In the genomic region with DNA sequence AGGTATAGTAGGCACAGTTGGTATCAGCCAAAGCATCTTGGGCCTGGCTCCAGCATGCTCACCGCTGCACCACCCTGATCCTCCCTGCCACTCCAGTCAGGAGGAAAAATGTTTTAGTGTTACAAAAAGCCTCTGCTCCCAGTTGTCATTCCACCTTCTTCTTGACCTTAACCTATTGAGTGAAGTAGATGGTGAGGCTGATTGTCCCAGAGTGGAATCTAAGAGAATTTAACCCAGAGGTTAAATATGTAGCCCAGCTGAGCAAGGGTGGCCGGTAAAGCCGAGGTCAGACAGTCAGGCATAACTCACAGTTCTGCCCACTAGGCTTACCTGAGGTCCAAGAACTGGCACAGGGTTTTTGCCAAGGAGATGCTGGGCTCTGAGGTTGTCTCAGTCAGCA, we compare ENCODE assay signal across 17 cellular contexts. TPM values are rescaled to one million over a fixed set of nuclear protein-coding genes. Genes with fewer than 3 reads are reported as not detected.
A peak's percentile ranks its signal among the peaks of the same experiment; 100 is the strongest.
DNase-seq lines count a peak whose midpoint lies in the region; ATAC-seq and TF ChIP-seq lines count a peak whose summit lies in the region.
"Had no signal": no experiment of that assay in that cellular context is flagged by ENCODE, and none has a peak within 500 bp of the region (broad histone marks: within the 10 kb centered on the region; RNA-seq: fewer than 3 reads in every experiment).

No MANE protein-coding gene starts in this region.

- peak overlapping the region; percentile 51 for H3K4me3 Mint-ChIP-seq in activated naive CD4-positive, alpha-beta T cell treated with anti-CD3 and anti-CD28 coated beads for 36 hours
- H3K4me3 Mint-ChIP-seq in activated naive CD8-positive, alpha-beta T cell treated with anti-CD3 and anti-CD28 coated beads, Interleukin-2, amount 10 ng/mL, durations not matched to agents 7 days and 5 days, result peak overlapping the region; percentile 77
- peak overlapping the region; percentile 63 for H3K4me3 Mint-ChIP-seq in stimulated activated effector memory CD8-positive, alpha-beta T cell treated with anti-CD3 and anti-CD28 coated beads, Interleukin-12 subunit alpha, Interleukin-12 subunit beta, amount 100 ng/mL, for 72 hours
- H3K4me3 Mint-ChIP-seq: GM23338 had no signal

- H3K4me1 Mint-ChIP-seq in activated naive CD4-positive, alpha-beta T cell treated with anti-CD3 and anti-CD28 coated beads for 36 hours (ENCODE audit: low read depth), result peaks cover 34% of the 10 kb centered on the region
- peaks cover 33% of the 10 kb centered on the region for H3K4me1 Mint-ChIP-seq in activated naive CD8-positive, alpha-beta T cell treated with anti-CD3 and anti-CD28 coated beads, Interleukin-2, amount 10 ng/mL, durations not matched to agents 7 days and 5 days
- peaks cover 33% of the 10 kb centered on the region for H3K4me1 Mint-ChIP-seq in stimulated activated effector memory CD8-positive, alpha-beta T cell treated with anti-CD3 and anti-CD28 coated beads, Interleukin-12 subunit alpha, Interleukin-12 subunit beta, amount 100 ng/mL, for 72 hours
- H3K4me1 Mint-ChIP-seq: GM23338 had no signal

- no peak for DNase-seq in activated naive CD4-positive, alpha-beta T cell treated with anti-CD3 and anti-CD28 coated beads for 36 hours
- no peak for DNase-seq in activated naive CD4-positive, alpha-beta T cell treated with Interleukin-2 at 50 U/mL for 16 hours
- no peak for DNase-seq in activated naive CD8-positive, alpha-beta T cell treated with anti-CD3 and anti-CD28 coated beads, Interleukin-2, amount 10 ng/mL, durations not matched to agents 7 days and 5 days
- DNase-seq in stimulated activated effector memory CD8-positive, alpha-beta T cell treated with anti-CD3 and anti-CD28 coated beads, Interleukin-12 subunit alpha, Interleukin-12 subunit beta, amount 100 ng/mL, for 72 hours (ENCODE audit: low spot score in 2 of 2), result no peak
- DNase-seq in spleen, result no peak
- DNase-seq in Peyer's patch, result no peak
- no peak for DNase-seq in right atrium auricular region (ENCODE audit: low spot score)
- DNase-seq: Calu3, dermis blood vessel endothelial cell, foreskin fibroblast, hypothalamus, PC-3, T-helper 9 cell, thyroid gland had no signal

- CTCF ChIA-PET in activated naive CD4-positive, alpha-beta T cell treated with anti-CD3 and anti-CD28 coated beads for 36 hours (lab: Charles Lee), result interaction anchor here (1.1 to 2.5 kb wide), 3 partner anchors 11 to 328 kb away, joined by 3 to 6 read pairs (median 3); no protein-coding TSS in a partner anchor

- H3K27me3 ChIP-seq in Loucy (ENCODE audit: insufficient read depth, low read length, poor library complexity, severe bottlenecking) (no peaks in the 10 kb centered on the region), spleen (replicated peaks in 1 of 7) (no peaks in the 10 kb centered on the region), Peyer's patch (no peaks in the 10 kb centered on the region), right atrium auricular region (no peaks in the 10 kb centered on the region)
- H3K27me3 ChIP-seq: thyroid gland had no signal

- POLR2A ChIA-PET in activated naive CD8-positive, alpha-beta T cell treated with anti-CD3 and anti-CD28 coated beads, Interleukin-2, amount 10 ng/mL, durations not matched to agents 7 days and 5 days (lab: Charles Lee), result interaction anchor here (1.3 kb wide), 1 partner anchor 31 kb away, joined by 12 read pairs; a partner anchor contains a TSS

- TF ChIP-seq CTCF in Loucy (conservative IDR thresholded peaks at IDR 0.05; ENCODE audit: low read length), result no peak
- no peak for TF ChIP-seq CTCF in spleen (IDR thresholded peaks at IDR 0.05 in 8 of 11, conservative IDR thresholded peaks at IDR 0.05 in 3 of 11)
- no peak for TF ChIP-seq CTCF in Peyer's patch (IDR thresholded peaks at IDR 0.05)
- no peak for TF ChIP-seq CTCF in right atrium auricular region (IDR thresholded peaks at IDR 0.05)

- H2AFZ ChIP-seq in Loucy (ENCODE audit: low read length), result peak overlapping the region; percentile 82; the same call in 1 of the 2 replicates
- H2AFZ ChIP-seq: GM23338 had no signal

- H3K9ac ChIP-seq in Loucy (ENCODE audit: low read depth, low read length, poor library complexity, severe bottlenecking), result no peak overlapping the region

- H3K79me2 ChIP-seq in Loucy (ENCODE audit: insufficient read depth, low read length), result no peaks in the 10 kb centered on the region

- no peak overlapping the region for H3K4me2 ChIP-seq in Loucy (ENCODE audit: low read depth, low read length, poor library complexity, severe bottlenecking)
- H3K4me2 ChIP-seq: GM23338 had no signal

- H3K9me3 ChIP-seq in Loucy (ENCODE audit: insufficient read depth, low read depth, low read length), result no peaks in the 10 kb centered on the region
- H3K9me3 ChIP-seq in spleen, result no peaks in the 10 kb centered on the region
- no peaks in the 10 kb centered on the region for H3K9me3 ChIP-seq in Peyer's patch
- H3K9me3 ChIP-seq in right atrium auricular region, result no peaks in the 10 kb centered on the region
- H3K9me3 ChIP-seq: thyroid gland had no signal

- H3K4me1 ChIP-seq in Loucy (ENCODE audit: insufficient read depth, low read length, poor library complexity, severe bottlenecking), result peaks cover 31% of the 10 kb centered on the region
- H3K4me1 ChIP-seq in spleen, result peaks cover 0 to 13% (median 2%) of the 10 kb centered on the region in 6 donors
- H3K4me1 ChIP-seq in Peyer's patch, result no peaks in the 10 kb centered on the region
- no peaks in the 10 kb centered on the region for H3K4me1 ChIP-seq in right atrium auricular region
- H3K4me1 ChIP-seq: thyroid gland had no signal

- no peak for ATAC-seq in activated naive CD8-positive, alpha-beta T cell treated with anti-CD3 and anti-CD28 coated beads, Interleukin-2, amount 10 ng/mL, durations not matched to agents 7 days and 5 days (ENCODE audit: low read depth)
- no peak for ATAC-seq in stimulated activated effector memory CD8-positive, alpha-beta T cell treated with anti-CD3 and anti-CD28 coated beads, Interleukin-12 subunit alpha, Interleukin-12 subunit beta, amount 100 ng/mL, for 72 hours
- ATAC-seq: GM23338, PC-3 had no signal

- no peaks in the 10 kb centered on the region; the same call in 1 of the 2 replicates for H3F3A ChIP-seq in Loucy (ENCODE audit: low read depth)

- H3K27me3 Mint-ChIP-seq in activated naive CD4-positive, alpha-beta T cell treated with anti-CD3 and anti-CD28 coated beads for 36 hours (ENCODE audit: low read depth), result no peaks in the 10 kb centered on the region
- H3K27me3 Mint-ChIP-seq in activated naive CD8-positive, alpha-beta T cell treated with anti-CD3 and anti-CD28 coated beads, Interleukin-2, amount 10 ng/mL, durations not matched to agents 7 days and 5 days, result no peaks in the 10 kb centered on the region

- TF ChIP-seq POLR2A in spleen (IDR thresholded peaks at IDR 0.05) (no peak), Peyer's patch (IDR thresholded peaks at IDR 0.05) (no peak)

- peaks cover 4% of the 10 kb centered on the region; the same call in 1 of the 2 replicates for H3K9me2 ChIP-seq in Loucy (replicated peaks; ENCODE audit: low read depth, low read length)

- no peak overlapping the region for H3K4me3 ChIP-seq in Loucy (ENCODE audit: low read length, poor library complexity, severe bottlenecking)
- peak overlapping the region in 1 of 8 donors; percentile 48 for H3K4me3 ChIP-seq in spleen
- H3K4me3 ChIP-seq in Peyer's patch, result no peak overlapping the region
- H3K4me3 ChIP-seq in right atrium auricular region, result no peak overlapping the region
- H3K4me3 ChIP-seq: GM23338, thyroid gland had no signal

- H3K27ac ChIP-seq in spleen (peak overlapping the region in 3 of 8 donors; percentile 30 to 59 (median 33)), Peyer's patch (no peak overlapping the region), right atrium auricular region (no peak overlapping the region)
- H3K27ac ChIP-seq: epithelial cell of prostate, thyroid gland had no signal

- H3K9me3 Mint-ChIP-seq in activated naive CD4-positive, alpha-beta T cell treated with anti-CD3 and anti-CD28 coated beads for 36 hours, result no peaks in the 10 kb centered on the region
- no peaks in the 10 kb centered on the region for H3K9me3 Mint-ChIP-seq in activated naive CD8-positive, alpha-beta T cell treated with anti-CD3 and anti-CD28 coated beads, Interleukin-2, amount 10 ng/mL, durations not matched to agents 7 days and 5 days
- no peaks in the 10 kb centered on the region for H3K9me3 Mint-ChIP-seq in stimulated activated effector memory CD8-positive, alpha-beta T cell treated with anti-CD3 and anti-CD28 coated beads, Interleukin-12 subunit alpha, Interleukin-12 subunit beta, amount 100 ng/mL, for 72 hours
- H3K9me3 Mint-ChIP-seq: GM23338 had no signal

- H3K36me3 ChIP-seq in Loucy (ENCODE audit: insufficient read depth, low read length) (no peaks in the 10 kb centered on the region), spleen (no peaks in the 10 kb centered on the region), Peyer's patch (no peaks in the 10 kb centered on the region), right atrium auricular region (no peaks in the 10 kb centered on the region)
- H3K36me3 ChIP-seq: thyroid gland had no signal

- H3K36me3 Mint-ChIP-seq in activated naive CD4-positive, alpha-beta T cell treated with anti-CD3 and anti-CD28 coated beads for 36 hours (ENCODE audit: low read depth), result no peaks in the 10 kb centered on the region
- peaks cover 4% of the 10 kb centered on the region for H3K36me3 Mint-ChIP-seq in activated naive CD8-positive, alpha-beta T cell treated with anti-CD3 and anti-CD28 coated beads, Interleukin-2, amount 10 ng/mL, durations not matched to agents 7 days and 5 days
- H3K36me3 Mint-ChIP-seq in stimulated activated effector memory CD8-positive, alpha-beta T cell treated with anti-CD3 and anti-CD28 coated beads, Interleukin-12 subunit alpha, Interleukin-12 subunit beta, amount 100 ng/mL, for 72 hours, result no peaks in the 10 kb centered on the region

- intact Hi-C loops in activated naive CD4-positive, alpha-beta T cell treated with anti-CD3 and anti-CD28 coated beads for 36 hours (cut with micrococcal nuclease), result loop anchor here (1.0 to 5.0 kb wide), 2 partner anchors 11 to 1269 kb away; a partner anchor contains a TSS
- intact Hi-C loops in spleen (cut with DNase I; ENCODE audit: low total_unique reads), result no loop called here

- H4K20me1 ChIP-seq in Loucy (ENCODE audit: insufficient read depth, low read length, poor library complexity, severe bottlenecking), result no peaks in the 10 kb centered on the region

- H3K27ac Mint-ChIP-seq in activated naive CD4-positive, alpha-beta T cell treated with anti-CD3 and anti-CD28 coated beads for 36 hours, result peak overlapping the region; percentile 62
- H3K27ac Mint-ChIP-seq in activated naive CD8-positive, alpha-beta T cell treated with anti-CD3 and anti-CD28 coated beads, Interleukin-2, amount 10 ng/mL, durations not matched to agents 7 days and 5 days, result peak overlapping the region; percentile 83
- peak overlapping the region; percentile 86 for H3K27ac Mint-ChIP-seq in stimulated activated effector memory CD8-positive, alpha-beta T cell treated with anti-CD3 and anti-CD28 coated beads, Interleukin-12 subunit alpha, Interleukin-12 subunit beta, amount 100 ng/mL, for 72 hours
- H3K27ac Mint-ChIP-seq: GM23338 had no signal

- WGBS in spleen, 5 donors, result 89 to 93% (median 91%) methylated on average over 3 of the region's 3 CpGs

RNA-seq across cellular contexts. Expression of a gene that starts 30.7 kb away (rescaled TPM):
- total RNA-seq in activated naive CD4-positive, alpha-beta T cell treated with anti-CD3 and anti-CD28 coated beads for 36 hours, result 10 to 100 TPM; 27.0 to 28.8 TPM
- 10 to 100 TPM; 47.6 to 52.7 TPM for total RNA-seq in activated naive CD8-positive, alpha-beta T cell treated with anti-CD3 and anti-CD28 coated beads, Interleukin-2, amount 10 ng/mL, durations not matched to agents 7 days and 5 days
- total RNA-seq in spleen (10 to 100 TPM in 6 of 7 donors, 1 to 10 TPM in 1; 9.0 to 34.5 (median 19.4) TPM), Peyer's patch (10 to 100 TPM; 37.1 to 84.8 (median 74.4) TPM), right atrium auricular region (10 to 100 TPM in 1 of 2 donors, 1 to 10 TPM in 1; 9.0 to 11.6 TPM)
- 1 to 10 TPM in 2 of 3 donors, under 1 TPM in 1; 0.85 to 2.0 (median 1.6) TPM for polyA plus RNA-seq in spleen
